In genomic region chr11:134640971-134641968, GRCh38 we compare ENCODE assay signal across 25 cellular contexts.
"Had no signal": no experiment of that assay in that cellular context is flagged by ENCODE, and none has a peak within 500 bp of the region (broad histone marks: within the 10 kb centered on the region; RNA-seq: fewer than 3 reads in every experiment).

No MANE protein-coding gene starts in this region.

- H3K4me2 ChIP-seq: neural progenitor cell had no signal

- DNase-seq: activated CD4-positive, alpha-beta T cell treated with anti-CD3 and anti-CD28 coated beads for 4 hours; activated CD8-positive, alpha-beta memory T cell treated with anti-CD3 and anti-CD28 coated beads, Interleukin-2, amount 50 U/mL, for 4 hours; activated CD8-positive, alpha-beta T cell treated with anti-CD3 and anti-CD28 coated beads, Interleukin-2, amount 10 ng/mL, durations not matched to agents 7 days and 5 days; activated effector memory CD4-positive, alpha-beta T cell treated with anti-CD3 and anti-CD28 coated beads, Interleukin-2, amount 50 U/mL, for 16 hours; activated T-cell treated with anti-CD3 and anti-CD28 coated beads, Interleukin-2, amount 50 U/mL, for 72 hours; cerebellar nuclear complex; effector memory CD4-positive, alpha-beta T cell; gastrocnemius medialis; mesenchymal stem cell; naive thymus-derived CD4-positive, alpha-beta T cell; ovary; psoas muscle; stimulated activated CD4-positive, alpha-beta T cell treated with anti-CD3 and anti-CD28 coated beads, Interleukin-4, amount 100 ng/mL, for 24 hours; stomach; T-cell; testis; upper lobe of right lung had no signal

- FAIRE-seq: astrocyte, bronchial epithelial cell had no signal

- H3K4me3 ChIP-seq: adrenal gland, gastrocnemius medialis, neural progenitor cell, ovary, psoas muscle, stomach, testis, upper lobe of right lung had no signal

- H2AFZ ChIP-seq: neural progenitor cell had no signal

- H3K27me3 ChIP-seq: adrenal gland, neural progenitor cell, ovary, testis had no signal

- H3K36me3 ChIP-seq: adrenal gland, gastrocnemius medialis, neural progenitor cell, ovary, stomach, upper lobe of right lung had no signal

- H3K9ac ChIP-seq: neural progenitor cell had no signal

- H3K4me1 ChIP-seq: adrenal gland, gastrocnemius medialis, neural progenitor cell, psoas muscle, testis, upper lobe of right lung had no signal

- H3K27ac ChIP-seq: adrenal gland, gastrocnemius medialis, neural progenitor cell, ovary, psoas muscle, stomach, testis, upper lobe of right lung had no signal

- H3K9me3 ChIP-seq: adrenal gland, gastrocnemius medialis, ovary, psoas muscle, stomach, testis, upper lobe of right lung had no signal

- ATAC-seq: activated CD8-positive, alpha-beta T cell treated with anti-CD3 and anti-CD28 coated beads, Interleukin-2, amount 10 ng/mL, durations not matched to agents 7 days and 5 days; activated naive CD4-positive, alpha-beta T cell treated with anti-CD3 and anti-CD28 coated beads, Interleukin-2, amount 50 U/mL, for 72 hours; activated T-cell treated with anti-CD3 and anti-CD28 coated beads, Interleukin-2, amount 50 U/mL, for 72 hours; gastrocnemius medialis; naive thymus-derived CD4-positive, alpha-beta T cell; psoas muscle; sciatic nerve; stimulated activated effector memory CD8-positive, alpha-beta T cell treated with anti-CD3 and anti-CD28 coated beads, Interleukin-12 subunit alpha, Interleukin-12 subunit beta, amount 100 ng/mL, for 72 hours; T-cell; upper lobe of right lung; WTC11 had no signal
